In genomic region chr17:74981318-74981978, GRCh38 we compare ENCODE assay signal across 8 cellular contexts. TPM values are rescaled to one million over a fixed set of nuclear protein-coding genes. Genes with fewer than 3 reads are reported as not detected.
A peak's percentile ranks its signal among the peaks of the same experiment; 100 is the strongest.
DNase-seq lines count a peak whose midpoint lies in the region; ATAC-seq and TF ChIP-seq lines count a peak whose summit lies in the region.

No MANE protein-coding gene starts in this region.

- H3K4me3 Mint-ChIP-seq in H9 = peak overlapping the region; percentile 80 to 90
- H3K4me3 Mint-ChIP-seq in activated T-cell treated with anti-CD3 and anti-CD28 coated beads, Interleukin-2, amount 50 U/mL, for 4 hours = peak overlapping the region; percentile 82

- ATAC-seq in activated T-cell treated with anti-CD3 and anti-CD28 coated beads, Interleukin-2, amount 50 U/mL, for 4 hours = no peak
- ATAC-seq in right cardiac atrium (peak; percentile 6 to 20), GM18909 (IDR thresholded peaks at IDR 0.05; ENCODE audit: poor library complexity, unreplicated experiment) (no peak), GM19455 (IDR thresholded peaks at IDR 0.05; ENCODE audit: unreplicated experiment) (no peak), HG02981 (IDR thresholded peaks at IDR 0.05; ENCODE audit: unreplicated experiment) (no peak)

- H3K4me1 ChIP-seq in H9 (ENCODE audit: insufficient read depth, low read length) (peaks cover 3% of the 10 kb centered on the region; the same call in 1 of the 2 replicates), right cardiac atrium (ENCODE audit: control insufficient read depth, insufficient read depth, low read length) (peaks cover 5% of the 10 kb centered on the region)

- no peak for TF ChIP-seq CTCF in H9 (conservative IDR thresholded peaks at IDR 0.05)

- intact Hi-C loops in right cardiac atrium (cut with DNase I) = loop anchor here in 1 of 4 donors (10.0 kb wide), 1 partner anchor 53 kb away; no protein-coding TSS in a partner anchor

- no peak overlapping the region for H2BK120ac ChIP-seq in H9 (ENCODE audit: low read depth, low read length, poor library complexity, severe bottlenecking)

- H3K27ac ChIP-seq in H9 (ENCODE audit: insufficient read length, low read depth, low read length) (no peak overlapping the region), right cardiac atrium (ENCODE audit: low read length) (peak overlapping the region; percentile 69), skin epidermis (peak overlapping the region; percentile 19 to 83 (median 70))

- H3K4me3 ChIP-seq in right cardiac atrium (ENCODE audit: low read length) (peak overlapping the region; percentile 35), skin epidermis (peak overlapping the region; percentile 29 to 60 (median 51))

- H3K18ac ChIP-seq in H9 (ENCODE audit: insufficient read length, low read depth, low read length) = no peak overlapping the region

- no peak overlapping the region for H2AK5ac ChIP-seq in H9 (ENCODE audit: insufficient read length, low read length)

- no peak overlapping the region for H4K91ac ChIP-seq in H9 (ENCODE audit: insufficient read length, low read depth, low read length)

- H2BK5ac ChIP-seq in H9 (ENCODE audit: insufficient read length, low read length) = no peak overlapping the region

- no peak overlapping the region for H4K5ac ChIP-seq in H9 (ENCODE audit: insufficient read length, low read depth, low read length)

- H3K79me2 ChIP-seq in H9 (ENCODE audit: insufficient read depth, low read length) = no peaks in the 10 kb centered on the region

- no peaks in the 10 kb centered on the region for H3K79me1 ChIP-seq in H9 (ENCODE audit: insufficient read depth, low read depth, low read length, poor library complexity, severe bottlenecking)

- H2AFZ ChIP-seq in H9 (ENCODE audit: low read length) = no peak overlapping the region

- no peak overlapping the region for H2BK15ac ChIP-seq in H9 (ENCODE audit: low read depth, low read length)

- no CpG with 5 or more reads among the region's 16 CpGs for WGBS in H9 (ENCODE audit: extremely low coverage, insufficient read length, low lambda C conversion rate)
- WGBS in right cardiac atrium = 54% methylated on average over 16 of the region's 16 CpGs

- no peak overlapping the region for H2BK20ac ChIP-seq in H9 (ENCODE audit: low read depth, low read length, poor library complexity, severe bottlenecking)

- no peak overlapping the region for H4K8ac ChIP-seq in H9 (replicated peaks; ENCODE audit: insufficient read length, low read depth, low read length)

- no peak overlapping the region for H3K4ac ChIP-seq in H9 (ENCODE audit: low read depth, low read length)

- H3K4me2 ChIP-seq in H9 (ENCODE audit: insufficient read depth, insufficient read length, low read length) = peak overlapping the region; percentile 88

- H3K9me3 ChIP-seq in H9 (ENCODE audit: control insufficient read depth, low read depth, low read length) = no peaks in the 10 kb centered on the region
- H3K9me3 ChIP-seq in right cardiac atrium (ENCODE audit: control insufficient read depth, low read length) = no peaks in the 10 kb centered on the region

- H3K4me1 Mint-ChIP-seq in H9 = peaks cover 7 to 14% of the 10 kb centered on the region in 2 experiments
- peaks cover 14% of the 10 kb centered on the region for H3K4me1 Mint-ChIP-seq in activated T-cell treated with anti-CD3 and anti-CD28 coated beads, Interleukin-2, amount 50 U/mL, for 4 hours (ENCODE audit: low read depth)

- H3T11ph ChIP-seq in H9 (ENCODE audit: low read length) = no peak overlapping the region

- no peaks in the 10 kb centered on the region for H4K20me1 ChIP-seq in H9 (ENCODE audit: control insufficient read depth, insufficient read depth, insufficient read length)

- no peak overlapping the region for H2BK12ac ChIP-seq in H9 (ENCODE audit: insufficient read length, low read depth, low read length)

- peaks cover 10% of the 10 kb centered on the region for H3K23me2 ChIP-seq in H9 (ENCODE audit: insufficient read length, low read depth, low read length, poor library complexity, severe bottlenecking)

- no peaks in the 10 kb centered on the region for H3K36me3 Mint-ChIP-seq in H9 (ENCODE audit: insufficient read depth in 1 of 3, low read depth in 3 of 3)
- no peaks in the 10 kb centered on the region for H3K36me3 Mint-ChIP-seq in activated T-cell treated with anti-CD3 and anti-CD28 coated beads, Interleukin-2, amount 50 U/mL, for 4 hours (ENCODE audit: insufficient read depth)

- no peaks in the 10 kb centered on the region; a peak in 1 of 5 replicates for H3K9me3 Mint-ChIP-seq in H9
- no peaks in the 10 kb centered on the region for H3K9me3 Mint-ChIP-seq in activated T-cell treated with anti-CD3 and anti-CD28 coated beads, Interleukin-2, amount 50 U/mL, for 4 hours

- H3K27ac Mint-ChIP-seq in H9 = peak overlapping the region in 2 of 3 experiments; percentile 93 to 97; a peak in 4 of 7 replicates

- peaks cover 25% of the 10 kb centered on the region for H3K27me3 Mint-ChIP-seq in H9 (ENCODE audit: low read depth)
- peaks cover 2% of the 10 kb centered on the region for H3K27me3 Mint-ChIP-seq in activated T-cell treated with anti-CD3 and anti-CD28 coated beads, Interleukin-2, amount 50 U/mL, for 4 hours (ENCODE audit: low read depth)

- H3K27me3 ChIP-seq in H9 (ENCODE audit: insufficient read depth, low read length) (no peaks in the 10 kb centered on the region), right cardiac atrium (ENCODE audit: control insufficient read depth, insufficient read depth) (no peaks in the 10 kb centered on the region)

- no peak for DNase-seq in H9
- no peak for DNase-seq in activated T-cell treated with anti-CD3 and anti-CD28 coated beads, Interleukin-2, amount 50 U/mL, for 4 hours
- no peak for DNase-seq in right cardiac atrium
- no peak for DNase-seq in NCI-H1048 (lab: John Stamatoyannopoulos, UW)

- H3K9ac ChIP-seq in H9 (ENCODE audit: extremely low read depth, insufficient read length, low read length) = peak overlapping the region; percentile 16

- H3K23ac ChIP-seq in H9 (ENCODE audit: insufficient read length, low read depth, low read length) = no peak overlapping the region

- H3K14ac ChIP-seq in H9 (ENCODE audit: insufficient read depth, low read length) = peak overlapping the region; percentile 45; the same call in 1 of the 2 replicates

- no peak overlapping the region for H3K56ac ChIP-seq in H9 (ENCODE audit: insufficient read length, low read depth, low read length)

RNA-seq across cellular contexts. Expression of gene CDR2L, which starts 6.0 kb away (rescaled TPM):
- total RNA-seq in H9 (2021) (23.3 and 24.0 TPM in 2 replicates), right cardiac atrium (10 to 100 TPM; 11.0 to 17.5 (median 14.2) TPM)
- 1 to 10 TPM in 2 of 3 donors, under 1 TPM in 1; 0.84 to 1.3 (median 1.0) TPM for total RNA-seq in activated T-cell treated with anti-CD3 and anti-CD28 coated beads, Interleukin-2, amount 50 U/mL, for 4 hours
- 13.8 TPM for polyA plus RNA-seq in right cardiac atrium

RNA-seq across cellular contexts. Expression of gene HID1, which starts 8.9 kb away (rescaled TPM):
- total RNA-seq in H9 (2021) (12.7 and 13.9 TPM in 2 replicates), right cardiac atrium (10 to 100 TPM in 2 of 4 donors, 1 to 10 TPM in 2; 6.5 to 11.9 (median 10.1) TPM)
- 1 to 10 TPM; 1.3 to 2.1 (median 2.0) TPM for total RNA-seq in activated T-cell treated with anti-CD3 and anti-CD28 coated beads, Interleukin-2, amount 50 U/mL, for 4 hours
- polyA plus RNA-seq in right cardiac atrium = 12.0 TPM

RNA-seq across cellular contexts. Expression of gene MRPL58, which starts 31.0 kb away (rescaled TPM):
- total RNA-seq in H9 (2021) (41.0 and 43.2 TPM in 2 replicates), right cardiac atrium (10 to 100 TPM; 35.1 to 44.6 (median 37.3) TPM)
- total RNA-seq in activated T-cell treated with anti-CD3 and anti-CD28 coated beads, Interleukin-2, amount 50 U/mL, for 4 hours = 10 to 100 TPM; 70.8 to 82.5 (median 81.1) TPM
- 62.6 TPM for polyA plus RNA-seq in right cardiac atrium

RNA-seq across cellular contexts. Expression of gene OTOP3, which starts 45.8 kb away (rescaled TPM):
- total RNA-seq in H9 (2021) (not detected in 2 replicates), right cardiac atrium (not detected)
- not detected for total RNA-seq in activated T-cell treated with anti-CD3 and anti-CD28 coated beads, Interleukin-2, amount 50 U/mL, for 4 hours
- polyA plus RNA-seq in right cardiac atrium = not detected

RNA-seq across cellular contexts. Expression of gene OTOP2, which starts 57.4 kb away (rescaled TPM):
- total RNA-seq in H9 (2021) (0.11 TPM in 1 of 2 replicates, not detected in the other), right cardiac atrium (not detected)
- total RNA-seq in activated T-cell treated with anti-CD3 and anti-CD28 coated beads, Interleukin-2, amount 50 U/mL, for 4 hours = not detected
- polyA plus RNA-seq in right cardiac atrium = not detected

Comparison
In these comparisons a context has a peak if more than half of its experiments do, and no peak if none do; other contexts are left out.
1. ATAC-seq: peak in right cardiac atrium (2 of 2); none in activated T-cell treated with anti-CD3 and anti-CD28 coated beads, Interleukin-2, amount 50 U/mL, for 4 hours (0 of 2), GM18909 (single experiment), GM19455 (single experiment) and HG02981 (single experiment).
2. RNA of gene CDR2L, which starts 6.0 kb away (total RNA-seq): 23.3 to 24.0 TPM in H9 and 11.0 to 17.5 TPM in right cardiac atrium; 0.84 to 1.3 TPM in activated T-cell treated with anti-CD3 and anti-CD28 coated beads, Interleukin-2, amount 50 U/mL, for 4 hours; every median in the first group is over 4 times any median in the second.